8 cellular contexts compared by ENCODE assay signal in genomic region chr22:30386608-30386959, GRCh38. TPM values are rescaled to one million over a fixed set of nuclear protein-coding genes. Genes with fewer than 3 reads are reported as not detected.
A peak's percentile ranks its signal among the peaks of the same experiment; 100 is the strongest.
DNase-seq lines count a peak whose midpoint lies in the region; TF ChIP-seq lines count a peak whose summit lies in the region.

No MANE protein-coding gene starts in this region.

- H3K79me2 ChIP-seq in KMS-11 (ENCODE audit: insufficient read depth, low read depth): no peaks in the 10 kb centered on the region

- peaks cover 9% of the 10 kb centered on the region for H3K36me3 ChIP-seq in BJ (ENCODE audit: control insufficient read depth, insufficient read depth, low read length)
- no peaks in the 10 kb centered on the region for H3K36me3 ChIP-seq in KMS-11 (ENCODE audit: insufficient read depth)
- H3K36me3 ChIP-seq in duodenal mucosa (ENCODE audit: control insufficient read depth in 1 of 2, insufficient read depth in 2 of 2, low read length in 2 of 2): peaks cover 0 to 3% of the 10 kb centered on the region in 2 donors

- H3K9me3 Mint-ChIP-seq in nephron: no peaks in the 10 kb centered on the region

- no peaks in the 10 kb centered on the region for H3K27me3 Mint-ChIP-seq in nephron (ENCODE audit: low read depth)

- H3K9me3 ChIP-seq in duodenal mucosa (ENCODE audit: control insufficient read depth in 1 of 2, low read length in 2 of 2): no peaks in the 10 kb centered on the region

- no peaks in the 10 kb centered on the region for H4K20me1 ChIP-seq in KMS-11 (ENCODE audit: insufficient read depth)

- peaks cover 6% of the 10 kb centered on the region for H3K36me3 Mint-ChIP-seq in nephron (ENCODE audit: low read depth)

- POLR2A ChIA-PET in BJ (lab: Charles Lee): no interaction called here

- H3K4me3 ChIP-seq in BJ (ENCODE audit: low read depth, low read length) (peak overlapping the region; percentile 76), KMS-11 (IDR thresholded peaks at IDR 0.05; ENCODE audit: insufficient read depth, low read depth, low read length) (no peak overlapping the region), duodenal mucosa (ENCODE audit: low read depth in 1 of 2, low read length in 2 of 2) (peak overlapping the region; percentile 58 to 71)

- peak overlapping the region; percentile 44; the same call in 1 of the 2 replicates for H2AFZ ChIP-seq in KMS-11 (ENCODE audit: low read depth)

- H3K4me2 ChIP-seq in KMS-11: peak overlapping the region; percentile 63

- H3K27ac Mint-ChIP-seq in nephron: peak overlapping the region in 2 of 3 experiments; percentile 59 to 67

- H3K27me3 ChIP-seq in BJ (ENCODE audit: control insufficient read depth, insufficient read depth, low read length): no peaks in the 10 kb centered on the region
- H3K27me3 ChIP-seq in KMS-11 (ENCODE audit: insufficient read depth, low read depth): no peaks in the 10 kb centered on the region
- H3K27me3 ChIP-seq in duodenal mucosa (ENCODE audit: control insufficient read depth in 1 of 2, insufficient read depth in 2 of 2, low read length in 2 of 2): no peaks in the 10 kb centered on the region

- H3K4me3 Mint-ChIP-seq in nephron: peak overlapping the region; percentile 85 to 88 (median 87)

- DNase-seq in BJ (ENCODE audit: low read depth): no peak
- DNase-seq in iPS-NIHi11 (ENCODE audit: low spot score): no peak
- DNase-seq in ecto neural progenitor cell (ENCODE audit: low spot score): no peak
- DNase-seq in stimulated activated CD4-positive, alpha-beta T cell treated with anti-CD3 and anti-CD28 coated beads, Interleukin-1b, Interleukin-23, amount 100 ng/mL, for 48 hours: no peak
- no peak for DNase-seq in dermis blood vessel endothelial cell

- H3K4me1 ChIP-seq in KMS-11 (ENCODE audit: low read depth, poor library complexity, severe bottlenecking): peaks cover 8% of the 10 kb centered on the region
- H3K4me1 ChIP-seq in duodenal mucosa (ENCODE audit: control insufficient read depth in 1 of 2, insufficient read depth in 2 of 2, low read length in 2 of 2): peaks cover 8 to 13% of the 10 kb centered on the region in 2 donors

- H3K4me1 Mint-ChIP-seq in nephron: peaks cover 11% of the 10 kb centered on the region

- CTCF ChIA-PET in BJ (lab: Yijun Ruan, JAX): interaction anchor here (0.5 to 19.7 kb wide), 18 partner anchors 9 to 600 kb away, joined by 3 to 204 read pairs (median 4); partner anchors contain the start of genes CASTOR1 and SEC14L2

- TF ChIP-seq CTCF in BJ (IDR thresholded peaks at IDR 0.05; ENCODE audit: insufficient read depth, low read depth, low read length) (no peak), KMS-11 (conservative IDR thresholded peaks at IDR 0.05; ENCODE audit: low read depth, low read length) (no peak), nephron (IDR thresholded peaks at IDR 0.05; ENCODE audit: unreplicated experiment in 3 of 3) (no peak)

- H3K9ac ChIP-seq in KMS-11 (no peak overlapping the region; the same call in 1 of the 2 replicates), duodenal mucosa (ENCODE audit: low read depth in 1 of 2, low read length in 2 of 2) (peak overlapping the region; percentile 29 to 68)

- H3K27ac ChIP-seq in KMS-11 (no peak overlapping the region), duodenal mucosa (ENCODE audit: low read depth, low read length) (no peak overlapping the region)

RNA-seq across cellular contexts. Expression of gene RNF215, which starts 0.6 kb away (rescaled TPM):
- polyA plus RNA-seq in BJ (2011; rRNA removed): 11.1 and 15.8 TPM in 2 replicates
- 16.4 and 26.4 TPM in 2 replicates for polyA minus RNA-seq in BJ (2011; rRNA and poly(A)+ RNA removed)
- total RNA-seq in dermis blood vessel endothelial cell: 15.1 and 29.3 TPM in 2 replicates

RNA-seq across cellular contexts. Expression of gene SEC14L2, which starts 10.2 kb away (rescaled TPM):
- polyA plus RNA-seq in BJ (2011; rRNA removed): 20.1 and 22.8 TPM in 2 replicates
- 14.8 and 28.4 TPM in 2 replicates for polyA minus RNA-seq in BJ (2011; rRNA and poly(A)+ RNA removed)
- 16.2 and 17.0 TPM in 2 replicates for total RNA-seq in dermis blood vessel endothelial cell

RNA-seq across cellular contexts. Expression of gene CCDC157, which starts 29.8 kb away (rescaled TPM):
- polyA plus RNA-seq in BJ (2011; rRNA removed): 1.3 and 1.6 TPM in 2 replicates
- 0.93 and 1.7 TPM in 2 replicates for polyA minus RNA-seq in BJ (2011; rRNA and poly(A)+ RNA removed)
- 1.5 and 2.2 TPM in 2 replicates for total RNA-seq in dermis blood vessel endothelial cell

RNA-seq across cellular contexts. Expression of gene SF3A1, which starts 29.9 kb away (rescaled TPM):
- polyA plus RNA-seq in BJ (2011; rRNA removed): 43.2 and 66.8 TPM in 2 replicates
- polyA minus RNA-seq in BJ (2011; rRNA and poly(A)+ RNA removed): 80.0 and 131 TPM in 2 replicates
- total RNA-seq in dermis blood vessel endothelial cell: 17.5 and 34.9 TPM in 2 replicates

RNA-seq across cellular contexts. Expression of gene MTFP1, which starts 39.0 kb away (rescaled TPM):
- 4.9 and 8.3 TPM in 2 replicates for polyA plus RNA-seq in BJ (2011; rRNA removed)
- polyA minus RNA-seq in BJ (2011; rRNA and poly(A)+ RNA removed): 1.9 and 5.3 TPM in 2 replicates
- 31.7 and 36.8 TPM in 2 replicates for total RNA-seq in dermis blood vessel endothelial cell
